In genomic region chr16:89073346-89074221, GRCh38 we compare ENCODE assay signal across 1 cellular context.
TF ChIP-seq lines count a peak whose summit lies in the region.

No MANE protein-coding gene starts in this region.

TF ChIP-seq in K562, 482 proteins besides CTCF, POLR2A, EP300 and RAD21 (continued from another document and continues in another):
- TF ChIP-seq CHD7 (IDR thresholded peaks at IDR 0.05; ENCODE audit: low read depth, low read length) (no peak), ZC3H11A (IDR thresholded peaks at IDR 0.05; ENCODE audit: low read depth, low read length) (no peak), CLOCK (CRISPR knock-in tag; IDR thresholded peaks at IDR 0.05; ENCODE audit: borderline replicate concordance) (no peak), CBX3 (IDR thresholded peaks at IDR 0.05; ENCODE audit: borderline replicate concordance in 1 of 2, low read length in 2 of 2) (0 out of 3 replicates have a peak, but pooled peaks of 1 of the 2 experiments have one; percentile 13), PURB (CRISPR knock-in tag; IDR thresholded peaks at IDR 0.05; ENCODE audit: low read depth) (no peak), C11orf30 (IDR thresholded peaks at IDR 0.05; ENCODE audit: low read depth) (no peak), SP1 (CRISPR knock-in tag; IDR thresholded peaks at IDR 0.05) (no peak), CGGBP1 (CRISPR knock-in tag; IDR thresholded peaks at IDR 0.05) (no peak), MAFF (IDR thresholded peaks at IDR 0.05; ENCODE audit: low read length) (no peak), RCOR1 (IDR thresholded peaks at IDR 0.05; ENCODE audit: borderline replicate concordance in 1 of 2, low read depth in 2 of 2, low read length in 2 of 2) (no peak), ZNF41 (CRISPR knock-in tag; conservative IDR thresholded peaks at IDR 0.05) (no peak), RAD51 (IDR thresholded peaks at IDR 0.05; ENCODE audit: borderline replicate concordance, low read depth) (peak; percentile 17; the same call in 1 of the 2 replicates), HDAC1 (IDR thresholded peaks at IDR 0.05) (no peak), RHOXF2B (CRISPR knock-in tag; conservative IDR thresholded peaks at IDR 0.05) (no peak), SNRNP70 (optimal IDR thresholded peaks at IDR 0.05; ENCODE audit: low read depth, low read length) (no peak), USF1 (CRISPR knock-in tag; IDR thresholded peaks at IDR 0.05) (peak; percentile 96), FOXJ2 (tag; IDR thresholded peaks at IDR 0.05) (no peak), TRIM24 (IDR thresholded peaks at IDR 0.05) (no peak), TBL1XR1 (IDR thresholded peaks at IDR 0.05; ENCODE audit: low read length in 2 of 2) (no peak), TEAD1 (CRISPR knock-in tag; IDR thresholded peaks at IDR 0.05) (no peak), GABPB2 (CRISPR knock-in tag; conservative IDR thresholded peaks at IDR 0.05) (no peak), CBX8 (IDR thresholded peaks at IDR 0.05; ENCODE audit: borderline replicate concordance, extremely low read depth, low read depth, low read length, poor library complexity, severe bottlenecking) (no peak), CAMTA2 (CRISPR knock-in tag; conservative IDR thresholded peaks at IDR 0.05) (no peak), PATZ1 (CRISPR knock-in tag; IDR thresholded peaks at IDR 0.05; ENCODE audit: borderline replicate concordance) (no peak), DEAF1 (CRISPR knock-in tag; IDR thresholded peaks at IDR 0.05) (no peak), MCM5 (IDR thresholded peaks at IDR 0.05; ENCODE audit: low read depth) (no peak), SOX6 (IDR thresholded peaks at IDR 0.05) (no peak), ZNF785 (CRISPR knock-in tag; IDR thresholded peaks at IDR 0.05) (no peak), ZNF449 (CRISPR knock-in tag; IDR thresholded peaks at IDR 0.05) (no peak), ELK3 (CRISPR knock-in tag; IDR thresholded peaks at IDR 0.05) (no peak), ZNF512 (tag; IDR thresholded peaks at IDR 0.05) (no peak), ZSCAN32 (CRISPR knock-in tag; IDR thresholded peaks at IDR 0.05) (no peak), COPS2 (conservative IDR thresholded peaks at IDR 0.05) (no peak), MAX (CRISPR knock-in tag; IDR thresholded peaks at IDR 0.05) (peak; percentile 72), HES1 (IDR thresholded peaks at IDR 0.05; ENCODE audit: low read depth) (no peak)
